In the genomic region with DNA sequence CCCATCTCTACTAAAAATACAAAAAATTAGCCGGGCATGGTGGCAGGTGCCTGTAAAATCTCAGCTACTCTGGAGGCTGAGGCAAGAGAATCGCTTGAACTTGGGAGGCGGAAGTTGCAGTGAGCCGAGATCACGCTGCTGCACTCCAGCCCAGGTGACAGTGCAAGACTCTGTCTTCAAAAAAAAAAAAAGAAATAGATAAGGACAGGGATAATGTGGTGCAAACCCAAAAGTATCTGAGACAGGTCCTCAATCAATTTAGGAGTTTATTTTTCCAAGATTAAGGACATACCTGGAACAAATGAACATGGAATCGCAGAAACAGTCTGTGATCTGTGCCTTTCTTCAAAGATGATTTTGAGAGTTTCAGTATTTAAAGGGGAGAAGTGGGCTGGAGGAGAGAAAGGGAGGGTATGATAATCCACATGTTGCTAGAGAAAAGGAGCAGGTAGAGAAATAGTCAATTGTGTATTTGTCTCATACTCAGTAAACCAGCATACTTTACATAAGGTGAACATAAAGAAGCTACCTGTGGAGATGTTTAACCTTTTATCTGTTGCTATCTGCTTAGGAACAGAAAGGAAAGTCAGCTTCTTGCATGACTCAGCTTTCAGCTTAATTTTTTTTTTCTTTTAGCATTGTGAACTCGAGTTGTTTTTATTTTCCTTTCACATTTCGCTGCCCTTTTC, we compare ENCODE assay signal across 13 cellular contexts. TPM values are rescaled to one million over a fixed set of nuclear protein-coding genes. Genes with fewer than 3 reads are reported as not detected.
A peak's percentile ranks its signal among the peaks of the same experiment; 100 is the strongest.
DNase-seq lines count a peak whose midpoint lies in the region; ATAC-seq and TF ChIP-seq lines count a peak whose summit lies in the region.
"Had no signal": no experiment of that assay in that cellular context is flagged by ENCODE, and none has a peak within 500 bp of the region (broad histone marks: within the 10 kb centered on the region; RNA-seq: fewer than 3 reads in every experiment).

No MANE protein-coding gene starts in this region.

- no peak overlapping the region for H3K4me2 ChIP-seq in GM23338

- H3K4me1 Mint-ChIP-seq in CD4-positive, alpha-beta memory T cell: peaks cover 43 to 68% (median 54%) of the 10 kb centered on the region in 4 donors
- H3K4me1 Mint-ChIP-seq in GM23338: peaks cover 8% of the 10 kb centered on the region
- H3K4me1 Mint-ChIP-seq in activated T-helper 2 cell treated with anti-CD3 and anti-CD28 coated beads, Interferon-gamma antibody, Interleukin-2, Interleukin-4, amounts not matched to agents 10 μg/mL and 5 μg/mL and 100 μg/mL, durations not matched to agents 14 hours and 24 hours and 36 hours (ENCODE audit: low read depth): peaks cover 40% of the 10 kb centered on the region
- peaks cover 47 to 55% of the 10 kb centered on the region in 2 donors for H3K4me1 Mint-ChIP-seq in natural killer cell treated with Interleukin-12 subunit alpha and Interleukin-12 subunit beta and Interleukin-15 and Interleukin-18, amount 100 ng/mL, for 72 hours (ENCODE audit: low read depth in 2 of 2)

- ATAC-seq in GM23338 (no peak), esophagus mucosa (no peak), GM18870 (IDR thresholded peaks at IDR 0.05; ENCODE audit: unreplicated experiment) (no peak)
- ATAC-seq in natural killer cell treated with Interleukin-12 subunit alpha and Interleukin-12 subunit beta and Interleukin-15 and Interleukin-18, amount 100 ng/mL, for 72 hours: no peak
- ATAC-seq: right cardiac atrium had no signal

- POLR2A ChIA-PET in CD4-positive, alpha-beta memory T cell (lab: Charles Lee; ENCODE audit: partially characterized antibody): interaction anchor here (1.0 to 2.7 kb wide), 5 partner anchors 9 to 320 kb away, joined by 3 to 15 read pairs (median 8); a partner anchor contains a TSS

- peak in 3 of 5 donors; percentile 9 to 17 (median 12) for DNase-seq in CD4-positive, alpha-beta memory T cell
- DNase-seq in GM23338 (ENCODE audit: low spot score): no peak
- no peak for DNase-seq in activated T-helper 2 cell treated with anti-CD3 and anti-CD28 coated beads, Interferon-gamma antibody, Interleukin-2, Interleukin-4, amounts not matched to agents 10 μg/mL and 5 μg/mL and 100 μg/mL, durations not matched to agents 14 hours and 24 hours and 36 hours (ENCODE audit: low spot score)
- no peak for DNase-seq in natural killer cell treated with Interleukin-12 subunit alpha and Interleukin-12 subunit beta and Interleukin-15 and Interleukin-18, amount 100 ng/mL, for 72 hours (ENCODE audit: low spot score)
- DNase-seq in NCI-H1694 treated with DMSO at 0.1 percent for 48 hours (lab: John Stamatoyannopoulos, UW): no peak
- DNase-seq: effector CD8-positive, alpha-beta T cell; kidney glomerular epithelial cell; NCI-H187 treated with DMSO at 0.1 percent for 48 hours; NK-92 treated with Interleukin-12 subunit alpha and Interleukin-12 subunit beta, amount 100 ng/mL, for 24 hours; right cardiac atrium; testis had no signal

- H3K9me3 ChIP-seq in CD4-positive, alpha-beta memory T cell (ENCODE audit: control insufficient read depth in 1 of 2, low read length in 2 of 2): no peaks in the 10 kb centered on the region
- H3K9me3 ChIP-seq: testis had no signal

- no peaks in the 10 kb centered on the region for H3K9me2 ChIP-seq in GM23338 (ENCODE audit: insufficient read depth)

- peak overlapping the region; percentile 70 for H3K27ac ChIP-seq in CD4-positive, alpha-beta memory T cell (ENCODE audit: low read depth, low read length)
- no peak overlapping the region; the same call in 1 of the 2 replicates for H3K27ac ChIP-seq in GM23338 (ENCODE audit: low read depth)

- H3K4me3 Mint-ChIP-seq in CD4-positive, alpha-beta memory T cell: peak overlapping the region; percentile 83 to 92 (median 87)
- H3K4me3 Mint-ChIP-seq in GM23338: no peak overlapping the region
- H3K4me3 Mint-ChIP-seq in activated T-helper 2 cell treated with anti-CD3 and anti-CD28 coated beads, Interferon-gamma antibody, Interleukin-2, Interleukin-4, amounts not matched to agents 10 μg/mL and 5 μg/mL and 100 μg/mL, durations not matched to agents 14 hours and 24 hours and 36 hours (ENCODE audit: low read depth): peak overlapping the region; percentile 76
- H3K4me3 Mint-ChIP-seq in natural killer cell treated with Interleukin-12 subunit alpha and Interleukin-12 subunit beta and Interleukin-15 and Interleukin-18, amount 100 ng/mL, for 72 hours: peak overlapping the region; percentile 76

- H3K27me3 ChIP-seq in CD4-positive, alpha-beta memory T cell (ENCODE audit: insufficient read depth, low read length): no peaks in the 10 kb centered on the region
- H3K27me3 ChIP-seq in GM23338 (ENCODE audit: insufficient read depth): no peaks in the 10 kb centered on the region
- H3K27me3 ChIP-seq: testis had no signal

- CTCF ChIA-PET in CD4-positive, alpha-beta memory T cell (lab: Charles Lee; ENCODE audit: partially characterized antibody): interaction anchor here (0.7 to 2.7 kb wide), 7 partner anchors 8 to 320 kb away, joined by 3 to 12 read pairs (median 5); a partner anchor contains a TSS

- peaks cover 65% of the 10 kb centered on the region for H3K4me1 ChIP-seq in CD4-positive, alpha-beta memory T cell (ENCODE audit: insufficient read depth, low read length)
- no peaks in the 10 kb centered on the region for H3K4me1 ChIP-seq in GM23338 (ENCODE audit: insufficient read depth)

- no peaks in the 10 kb centered on the region for H3K79me2 ChIP-seq in GM23338 (replicated peaks; ENCODE audit: insufficient read depth)

- intact Hi-C loops in CD4-positive, alpha-beta memory T cell (cut with micrococcal nuclease): loop anchor here (1.0 kb wide), 1 partner anchor 771 kb away; a partner anchor contains a TSS
- intact Hi-C loops in activated T-helper 2 cell treated with anti-CD3 and anti-CD28 coated beads, Interferon-gamma antibody, Interleukin-2, Interleukin-4, amounts not matched to agents 10 μg/mL and 5 μg/mL and 100 μg/mL, durations not matched to agents 14 hours and 24 hours and 36 hours (cut with micrococcal nuclease): loop anchor here (2.0 kb wide), 2 partner anchors 13 to 27 kb away; no protein-coding TSS in a partner anchor

- no peaks in the 10 kb centered on the region for H3F3A ChIP-seq in GM23338 (replicated peaks; ENCODE audit: low read depth)

- no peaks in the 10 kb centered on the region for H4K20me1 ChIP-seq in GM23338 (replicated peaks; ENCODE audit: insufficient read depth)

- H3K36me3 ChIP-seq in CD4-positive, alpha-beta memory T cell (ENCODE audit: insufficient read depth, low read length): no peaks in the 10 kb centered on the region
- peaks cover 12% of the 10 kb centered on the region for H3K36me3 ChIP-seq in GM23338 (ENCODE audit: insufficient read depth)

- H2AFZ ChIP-seq in GM23338: peak overlapping the region; percentile 76

- no peaks in the 10 kb centered on the region for H3K27me3 Mint-ChIP-seq in CD4-positive, alpha-beta memory T cell
- peaks cover 3% of the 10 kb centered on the region for H3K27me3 Mint-ChIP-seq in GM23338 (ENCODE audit: insufficient read depth, low read depth, poor library complexity)
- H3K27me3 Mint-ChIP-seq in activated T-helper 2 cell treated with anti-CD3 and anti-CD28 coated beads, Interferon-gamma antibody, Interleukin-2, Interleukin-4, amounts not matched to agents 10 μg/mL and 5 μg/mL and 100 μg/mL, durations not matched to agents 14 hours and 24 hours and 36 hours (ENCODE audit: low read depth): no peaks in the 10 kb centered on the region
- no peaks in the 10 kb centered on the region for H3K27me3 Mint-ChIP-seq in natural killer cell treated with Interleukin-12 subunit alpha and Interleukin-12 subunit beta and Interleukin-15 and Interleukin-18, amount 100 ng/mL, for 72 hours

- peaks cover 0 to 3% of the 10 kb centered on the region in 2 donors for H3K36me3 Mint-ChIP-seq in CD4-positive, alpha-beta memory T cell
- H3K36me3 Mint-ChIP-seq in GM23338 (ENCODE audit: low read depth): peaks cover 4% of the 10 kb centered on the region; the same call in 2 of the 3 replicates
- peaks cover 4% of the 10 kb centered on the region for H3K36me3 Mint-ChIP-seq in activated T-helper 2 cell treated with anti-CD3 and anti-CD28 coated beads, Interferon-gamma antibody, Interleukin-2, Interleukin-4, amounts not matched to agents 10 μg/mL and 5 μg/mL and 100 μg/mL, durations not matched to agents 14 hours and 24 hours and 36 hours (ENCODE audit: low read depth)
- no peaks in the 10 kb centered on the region for H3K36me3 Mint-ChIP-seq in natural killer cell treated with Interleukin-12 subunit alpha and Interleukin-12 subunit beta and Interleukin-15 and Interleukin-18, amount 100 ng/mL, for 72 hours

- peak overlapping the region; percentile 78 to 97 (median 94) for H3K27ac Mint-ChIP-seq in CD4-positive, alpha-beta memory T cell
- peak overlapping the region; percentile 78; the same call in 1 of the 2 replicates for H3K27ac Mint-ChIP-seq in GM23338
- H3K27ac Mint-ChIP-seq in activated T-helper 2 cell treated with anti-CD3 and anti-CD28 coated beads, Interferon-gamma antibody, Interleukin-2, Interleukin-4, amounts not matched to agents 10 μg/mL and 5 μg/mL and 100 μg/mL, durations not matched to agents 14 hours and 24 hours and 36 hours: peak overlapping the region; percentile 72
- H3K27ac Mint-ChIP-seq in natural killer cell treated with Interleukin-12 subunit alpha and Interleukin-12 subunit beta and Interleukin-15 and Interleukin-18, amount 100 ng/mL, for 72 hours: peak overlapping the region; percentile 83 to 88

- peaks cover 0 to 3% (median 0%) of the 10 kb centered on the region in 8 donors for H3K9me3 Mint-ChIP-seq in CD4-positive, alpha-beta memory T cell
- H3K9me3 Mint-ChIP-seq in GM23338: peaks cover 12% of the 10 kb centered on the region
- peaks cover 4% of the 10 kb centered on the region for H3K9me3 Mint-ChIP-seq in activated T-helper 2 cell treated with anti-CD3 and anti-CD28 coated beads, Interferon-gamma antibody, Interleukin-2, Interleukin-4, amounts not matched to agents 10 μg/mL and 5 μg/mL and 100 μg/mL, durations not matched to agents 14 hours and 24 hours and 36 hours
- no peaks in the 10 kb centered on the region for H3K9me3 Mint-ChIP-seq in natural killer cell treated with Interleukin-12 subunit alpha and Interleukin-12 subunit beta and Interleukin-15 and Interleukin-18, amount 100 ng/mL, for 72 hours

- peak overlapping the region; percentile 13 to 45 for H3K4me3 ChIP-seq in CD4-positive, alpha-beta memory T cell (ENCODE audit: low read length in 2 of 2)
- H3K4me3 ChIP-seq in GM23338: no peak overlapping the region
- H3K4me3 ChIP-seq: testis had no signal

- no peak for TF ChIP-seq CTCF in GM23338 (conservative IDR thresholded peaks at IDR 0.05; ENCODE audit: low read depth in 2 of 2)

RNA-seq across cellular contexts. Expression of a gene that starts 4.9 kb away (rescaled TPM):
- total RNA-seq in CD4-positive, alpha-beta memory T cell: 10 to 100 TPM; 83.1 to 84.5 TPM
- 100 to 1,000 TPM in 1 of 2 donors, 10 to 100 TPM in 1; 63.6 to 105 TPM for polyA plus RNA-seq in CD4-positive, alpha-beta memory T cell
- 90.3 and 100 TPM in 2 replicates for total RNA-seq in GM23338 (2014; rRNA removed; shearing (Covaris generic))
- 83.7 and 87.7 TPM in 2 replicates for polyA plus RNA-seq in GM23338 (2016; fragmentation: Nextera tagmentation; extraction: Ambion mirVana)
- total RNA-seq in activated T-helper 2 cell treated with anti-CD3 and anti-CD28 coated beads, Interferon-gamma antibody, Interleukin-2, Interleukin-4, amounts not matched to agents 10 μg/mL and 5 μg/mL and 100 μg/mL, durations not matched to agents 14 hours and 24 hours and 36 hours: 113 and 118 TPM in 2 replicates
- 100 to 1,000 TPM; 148 to 190 TPM for total RNA-seq in natural killer cell treated with Interleukin-12 subunit alpha and Interleukin-12 subunit beta and Interleukin-15 and Interleukin-18, amount 100 ng/mL, for 72 hours
- 199 TPM for total RNA-seq in esophagus mucosa

Comparison
In these comparisons a context has a peak if more than half of its experiments do, and no peak if none do; other contexts are left out.
1. DNase-seq: peak in CD4-positive, alpha-beta memory T cell (3 of 5); none in GM23338 (single experiment), activated T-helper 2 cell treated with anti-CD3 and anti-CD28 coated beads, Interferon-gamma antibody, Interleukin-2, Interleukin-4, amounts not matched to agents 10 μg/mL and 5 μg/mL and 100 μg/mL, durations not matched to agents 14 hours and 24 hours and 36 hours (single experiment), natural killer cell treated with Interleukin-12 subunit alpha and Interleukin-12 subunit beta and Interleukin-15 and Interleukin-18, amount 100 ng/mL, for 72 hours (single experiment) and NCI-H1694 treated with DMSO at 0.1 percent for 48 hours (single experiment).
2. Peak in every context shown above with its lines, with median percentiles within 50 percentile points of each other: H3K27ac Mint-ChIP-seq.